ENCODE assay signal across 11 cellular contexts in genomic region chr11:6200975-6201374, GRCh38. TPM values are rescaled to one million over a fixed set of nuclear protein-coding genes. Genes with fewer than 3 reads are reported as not detected.
DNase-seq lines count a peak whose midpoint lies in the region; ATAC-seq and TF ChIP-seq lines count a peak whose summit lies in the region.
"Had no signal": no experiment of that assay in that cellular context is flagged by ENCODE, and none has a peak within 500 bp of the region (broad histone marks: within the 10 kb centered on the region; RNA-seq: fewer than 3 reads in every experiment).

No MANE protein-coding gene starts in this region.

- peaks cover 10% of the 10 kb centered on the region for H3K36me3 ChIP-seq in right atrium auricular region
- H3K36me3 ChIP-seq: BE2C, SJSA1 had no signal

- no peaks in the 10 kb centered on the region for H3K27me3 ChIP-seq in right atrium auricular region
- H3K27me3 ChIP-seq: BE2C, SJSA1 had no signal

- DNase-seq in AG10803 (ENCODE audit: low read depth): peak; percentile 30
- peak; percentile 67 for DNase-seq in OCI-M1 (lab: John Stamatoyannopoulos, UW)
- DNase-seq in right atrium auricular region (ENCODE audit: low spot score): peak; percentile 71
- no peak for DNase-seq in OCI-M2 (lab: John Stamatoyannopoulos, UW; ENCODE audit: unreplicated experiment)
- DNase-seq: BE2C, dermis blood vessel endothelial cell, NCI-H1694 had no signal

- H3K9me3 ChIP-seq in right atrium auricular region: no peaks in the 10 kb centered on the region
- H3K9me3 ChIP-seq: BE2C, SJSA1 had no signal

- H3K4me3 ChIP-seq in AG10803 (ENCODE audit: low read length) (no peak overlapping the region), right atrium auricular region (no peak overlapping the region)
- H3K4me3 ChIP-seq: SJSA1 had no signal

- ATAC-seq in HG02938 (IDR thresholded peaks at IDR 0.05; ENCODE audit: unreplicated experiment) (no peak), SK-N-SH treated with all-trans-retinoic acid at 6 μM for 48 hours (no peak)

- no peaks in the 10 kb centered on the region for H3K4me1 ChIP-seq in right atrium auricular region
- H3K4me1 ChIP-seq: BE2C, SJSA1 had no signal

- H3K27ac ChIP-seq in right atrium auricular region: no peak overlapping the region
- H3K27ac ChIP-seq: SJSA1 had no signal

- TF ChIP-seq CTCF in AG10803 (conservative IDR thresholded peaks at IDR 0.05; ENCODE audit: low read length): no peak
- TF ChIP-seq CTCF in right atrium auricular region (IDR thresholded peaks at IDR 0.05): no peak

TF ChIP-seq in SK-N-SH treated with all-trans-retinoic acid at 6 μM for 48 hours, 23 proteins besides CTCF, POLR2A, EP300 and RAD21:
- TF ChIP-seq RARB (CRISPR knock-in tag; IDR thresholded peaks at IDR 0.05) (no peak), ZNF70 (CRISPR knock-in tag; IDR thresholded peaks at IDR 0.05) (no peak), PATZ1 (CRISPR knock-in tag; IDR thresholded peaks at IDR 0.05; ENCODE audit: borderline replicate concordance) (no peak), TOX (CRISPR knock-in tag; IDR thresholded peaks at IDR 0.05; ENCODE audit: borderline replicate concordance) (no peak), ARNTL (CRISPR knock-in tag; IDR thresholded peaks at IDR 0.05; ENCODE audit: borderline replicate concordance, low read depth) (no peak), ZNF565 (CRISPR knock-in tag; conservative IDR thresholded peaks at IDR 0.05; ENCODE audit: low read depth) (no peak)
- TF ChIP-seq, protein P1, sequence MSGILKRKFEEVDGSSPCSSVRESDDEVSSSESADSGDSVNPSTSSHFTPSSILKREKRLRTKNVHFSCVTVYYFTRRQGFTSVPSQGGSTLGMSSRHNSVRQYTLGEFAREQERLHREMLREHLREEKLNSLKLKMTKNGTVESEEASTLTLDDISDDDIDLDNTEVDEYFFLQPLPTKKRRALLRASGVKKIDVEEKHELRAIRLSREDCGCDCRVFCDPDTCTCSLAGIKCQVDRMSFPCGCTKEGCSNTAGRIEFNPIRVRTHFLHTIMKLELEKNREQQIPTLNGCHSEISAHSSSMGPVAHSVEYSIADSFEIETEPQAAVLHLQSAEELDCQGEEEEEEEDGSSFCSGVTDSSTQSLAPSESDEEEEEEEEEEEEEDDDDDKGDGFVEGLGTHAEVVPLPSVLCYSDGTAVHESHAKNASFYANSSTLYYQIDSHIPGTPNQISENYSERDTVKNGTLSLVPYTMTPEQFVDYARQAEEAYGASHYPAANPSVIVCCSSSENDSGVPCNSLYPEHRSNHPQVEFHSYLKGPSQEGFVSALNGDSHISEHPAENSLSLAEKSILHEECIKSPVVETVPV (CRISPR knock-in tag; IDR thresholded peaks at IDR 0.05): no peak
TF ChIP-seq in SK-N-SH treated with all-trans-retinoic acid at 6 μM for 48 hours: peak in this region for 0.

RNA-seq across cellular contexts. Expression of gene OR52W1, which starts 2.0 kb away (rescaled TPM):
- not detected for total RNA-seq in right atrium auricular region
- total RNA-seq: dermis blood vessel endothelial cell, osteoblast, SJSA1 had no signal

RNA-seq across cellular contexts. Expression of gene C11orf42, which starts 4.4 kb away (rescaled TPM):
- not detected for total RNA-seq in right atrium auricular region
- total RNA-seq: dermis blood vessel endothelial cell, osteoblast, SJSA1 had no signal

RNA-seq across cellular contexts. Expression of gene OR52B2, which starts 30.8 kb away (rescaled TPM):
- total RNA-seq in right atrium auricular region: not detected
- total RNA-seq: dermis blood vessel endothelial cell, osteoblast, SJSA1 had no signal

RNA-seq across cellular contexts. Expression of gene FHIP1B, which starts 33.5 kb away (rescaled TPM):
- 10 to 100 TPM; 26.7 to 37.6 TPM for total RNA-seq in right atrium auricular region

RNA-seq across cellular contexts. Expression of gene CNGA4, which starts 37.9 kb away (rescaled TPM):
- not detected for total RNA-seq in right atrium auricular region
- total RNA-seq: dermis blood vessel endothelial cell, SJSA1 had no signal
